In the genomic region with DNA sequence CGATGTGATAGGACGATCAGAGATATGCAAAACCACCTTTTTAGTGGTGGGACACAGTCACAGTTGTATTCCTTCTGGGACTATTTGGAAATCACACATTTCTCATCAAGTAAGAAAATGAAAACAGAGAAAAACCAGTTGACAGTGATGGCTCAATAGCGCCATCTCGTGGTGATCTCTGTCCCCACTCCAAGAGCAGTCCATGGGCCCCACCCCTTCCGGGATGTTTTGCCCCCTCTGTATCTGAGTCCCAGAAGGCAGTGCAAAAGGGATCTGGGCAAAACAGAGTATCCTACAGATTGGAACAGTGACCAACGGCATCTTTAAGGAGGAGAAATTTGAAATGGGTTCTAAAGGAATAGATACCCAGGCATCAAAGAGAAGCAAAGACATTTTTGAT, we compare ENCODE assay signal across 8 cellular contexts.
DNase-seq lines count a peak whose midpoint lies in the region; ATAC-seq, FAIRE-seq and TF ChIP-seq lines count a peak whose summit lies in the region.
"Not testable (repeated sequence)": the region's sequence is repeated elsewhere in the genome, so short reads cannot be mapped to it uniquely, and the experiment has no call there.

No MANE protein-coding gene starts in this region.

- not testable (repeated sequence) for H3K27ac ChIP-seq in H9 (ENCODE audit: insufficient read length, low read depth, low read length); Panc1 (ENCODE audit: low read length); H1 (ENCODE audit: low read depth, low read length); left lung; neural progenitor cell

- H3K4me3 Mint-ChIP-seq in H9; activated T-cell treated with anti-CD3 and anti-CD28 coated beads, Interleukin-2, amount 50 U/mL, for 72 hours; neural progenitor cell; type B pancreatic cell: not testable (repeated sequence)

- not testable (repeated sequence) for H4K5ac ChIP-seq in H9 (ENCODE audit: insufficient read length, low read depth, low read length); H1 (ENCODE audit: insufficient read length, low read depth, low read length)

- TF ChIP-seq RAD21 in H1 (IDR thresholded peaks at IDR 0.05 in 1 of 2, conservative IDR thresholded peaks at IDR 0.05 in 1 of 2; ENCODE audit: low read depth in 2 of 2, low read length in 2 of 2): not testable (repeated sequence)

- peak; percentile 95 for FAIRE-seq in H1 (lab: Jason Lieb, UNC)

- H4K20me1 ChIP-seq in H9 (ENCODE audit: control insufficient read depth, insufficient read depth, insufficient read length); H1 (replicated peaks in 1 of 2; ENCODE audit: control insufficient read depth in 1 of 2, insufficient read depth in 2 of 2, low read length in 2 of 2); neural progenitor cell (ENCODE audit: low read depth): not testable (repeated sequence)

- H2BK20ac ChIP-seq in H9 (ENCODE audit: low read depth, low read length, poor library complexity, severe bottlenecking); H1 (ENCODE audit: low read length): not testable (repeated sequence)

- POLR2A ChIA-PET in Panc1 (lab: Charles Lee); H1 (lab: Charles Lee; ENCODE audit: partially characterized antibody): not testable (repeated sequence)

- not testable (repeated sequence) for H2AFZ ChIP-seq in H9 (ENCODE audit: low read length); H1 (ENCODE audit: low read length); neural progenitor cell (replicated peaks)

- not testable (repeated sequence) for TF ChIP-seq POLR2A in H1 (IDR thresholded peaks at IDR 0.05; ENCODE audit: control extremely low read depth in 1 of 2, low read depth in 2 of 2, low read length in 2 of 2)

- not testable (repeated sequence) for H3K36me3 Mint-ChIP-seq in H9 (ENCODE audit: insufficient read depth in 1 of 3, low read depth in 3 of 3); activated T-cell treated with anti-CD3 and anti-CD28 coated beads, Interleukin-2, amount 50 U/mL, for 72 hours (ENCODE audit: insufficient read depth in 2 of 2); neural progenitor cell; type B pancreatic cell

- not testable (repeated sequence) for H3K4ac ChIP-seq in H9 (ENCODE audit: low read depth, low read length); H1 (replicated peaks; ENCODE audit: insufficient read length, low read depth, low read length)

- H2BK15ac ChIP-seq in H9 (ENCODE audit: low read depth, low read length); H1 (ENCODE audit: low read length): not testable (repeated sequence)

- WGBS in H9 (ENCODE audit: extremely low coverage, insufficient read length, low lambda C conversion rate): no CpG with 5 or more reads among the region's 6 CpGs
- 17% methylated on average over 2 of the region's 6 CpGs; no CpG with 5 or more reads in 1 of the 2 experiments for WGBS in H1 (ENCODE audit: extremely low coverage in 1 of 2, insufficient coverage in 1 of 2, insufficient read length in 1 of 2, insufficient replicate concordance in 2 of 2, low coverage in 1 of 2, low lambda C conversion rate in 2 of 2, missing lambda C conversion rate in 1 of 2), 2 experiments

- not testable (repeated sequence) for H3K79me2 ChIP-seq in H9 (ENCODE audit: insufficient read depth, low read length); H1 (ENCODE audit: control insufficient read depth in 1 of 2, insufficient read depth in 2 of 2, low read length in 2 of 2); neural progenitor cell (ENCODE audit: low read depth)

- not testable (repeated sequence) for H4K91ac ChIP-seq in H9 (ENCODE audit: insufficient read length, low read depth, low read length); H1 (replicated peaks; ENCODE audit: insufficient read length, low read length)

- not testable (repeated sequence) for H3K79me1 ChIP-seq in H9 (ENCODE audit: insufficient read depth, low read depth, low read length, poor library complexity, severe bottlenecking); H1 (ENCODE audit: low read depth, low read length)

- not testable (repeated sequence) for H2AK5ac ChIP-seq in H9 (ENCODE audit: insufficient read length, low read length); H1 (ENCODE audit: low read depth, low read length)

- intact Hi-C loops in Panc1 (cut with micrococcal nuclease; ENCODE audit: unreplicated experiment); left lung (cut with DNase I): not testable (repeated sequence)

- not testable (repeated sequence) for H3K4me1 Mint-ChIP-seq in H9; activated T-cell treated with anti-CD3 and anti-CD28 coated beads, Interleukin-2, amount 50 U/mL, for 72 hours (ENCODE audit: low read depth); neural progenitor cell; type B pancreatic cell (ENCODE audit: unreplicated experiment)

- ATAC-seq in Panc1: peak; percentile 74
- peak; percentile 49 to 52 for ATAC-seq in activated T-cell treated with anti-CD3 and anti-CD28 coated beads, Interleukin-2, amount 50 U/mL, for 72 hours (replicated peaks in 1 of 2)
- peak; percentile 69 for ATAC-seq in left lung

- H3F3A ChIP-seq in neural progenitor cell (ENCODE audit: low read depth): not testable (repeated sequence)

- H3K4me2 ChIP-seq in H9 (ENCODE audit: insufficient read depth, insufficient read length, low read length); H1 (ENCODE audit: insufficient read depth in 1 of 2, low read depth in 2 of 2, low read length in 2 of 2); neural progenitor cell: not testable (repeated sequence)

- DNase-seq in H9; Panc1 (ENCODE audit: low read depth, low spot score); activated T-cell treated with anti-CD3 and anti-CD28 coated beads, Interleukin-2, amount 50 U/mL, for 72 hours; H1 (ENCODE audit: low read depth in 1 of 2, low spot score in 2 of 2); left lung; neural progenitor cell (ENCODE audit: low spot score); type B pancreatic cell (ENCODE audit: extremely low spot score, unreplicated experiment): not testable (repeated sequence)

- H3K4me3 ChIP-seq in Panc1 (ENCODE audit: low read depth in 2 of 2, low read length in 2 of 2); H1 (ENCODE audit: extremely low read depth in 1 of 4, insufficient read depth in 2 of 4, low read depth in 3 of 4, low read length in 4 of 4); left lung; neural progenitor cell: not testable (repeated sequence)

- not testable (repeated sequence) for H3K4me1 ChIP-seq in H9 (ENCODE audit: insufficient read depth, low read length); Panc1 (ENCODE audit: control insufficient read depth, insufficient read depth, low read length); H1 (replicated peaks in 1 of 4; ENCODE audit: control insufficient read depth in 3 of 4, insufficient read depth in 4 of 4, low read length in 3 of 4); left lung; neural progenitor cell

- not testable (repeated sequence) for TF ChIP-seq EP300 in H1 (IDR thresholded peaks at IDR 0.05; ENCODE audit: borderline replicate concordance in 1 of 2, low read depth in 2 of 2, low read length in 2 of 2)

- H3K27me3 ChIP-seq in H9 (ENCODE audit: insufficient read depth, low read length); Panc1 (ENCODE audit: control insufficient read depth, insufficient read depth, low read length); H1 (replicated peaks in 1 of 4; ENCODE audit: control insufficient read depth in 3 of 4, extremely low read depth in 1 of 4, insufficient read depth in 3 of 4, low read length in 3 of 4); left lung; neural progenitor cell: not testable (repeated sequence)

- in situ Hi-C loops in Panc1 (cut with HindIII; ENCODE audit: low pct_unique_long_range_greater_than_20kb, low sequenced_read_pairs): not testable (repeated sequence)

- H3K18ac ChIP-seq in H9 (ENCODE audit: insufficient read length, low read depth, low read length); H1 (ENCODE audit: extremely low read depth, low read length): not testable (repeated sequence)

- H3K9me3 Mint-ChIP-seq in H9; activated T-cell treated with anti-CD3 and anti-CD28 coated beads, Interleukin-2, amount 50 U/mL, for 72 hours; neural progenitor cell; type B pancreatic cell: not testable (repeated sequence)

- H3K9ac ChIP-seq in H9 (ENCODE audit: extremely low read depth, insufficient read length, low read length); H1 (replicated peaks in 1 of 4; ENCODE audit: extremely low read depth in 1 of 4, low read depth in 3 of 4, low read length in 3 of 4); neural progenitor cell: not testable (repeated sequence)

- not testable (repeated sequence) for H2BK120ac ChIP-seq in H9 (ENCODE audit: low read depth, low read length, poor library complexity, severe bottlenecking); H1 (replicated peaks; ENCODE audit: low read depth, low read length)

- not testable (repeated sequence) for H3K36me3 ChIP-seq in Panc1 (ENCODE audit: control insufficient read depth, insufficient read depth, low read length); H1 (ENCODE audit: control insufficient read depth in 2 of 4, insufficient read depth in 4 of 4, low read length in 3 of 4); left lung; neural progenitor cell

- H3K56ac ChIP-seq in H9 (ENCODE audit: insufficient read length, low read depth, low read length); H1 (replicated peaks; ENCODE audit: insufficient read length, low read depth, low read length): not testable (repeated sequence)

- H3K9me3 ChIP-seq in H9 (ENCODE audit: control insufficient read depth, low read depth, low read length); Panc1 (ENCODE audit: control insufficient read depth, insufficient read depth, low read depth, low read length); H1 (ENCODE audit: insufficient read depth in 2 of 2, low read depth in 1 of 2, low read length in 1 of 2); left lung; neural progenitor cell (ENCODE audit: low read depth): not testable (repeated sequence)

- H4K8ac ChIP-seq in H9 (replicated peaks; ENCODE audit: insufficient read length, low read depth, low read length); H1 (ENCODE audit: extremely low read depth, insufficient read depth, low read length): not testable (repeated sequence)

- not testable (repeated sequence) for H3K14ac ChIP-seq in H9 (ENCODE audit: insufficient read depth, low read length); H1 (ENCODE audit: insufficient read length)

- CTCF ChIA-PET in Panc1 (lab: Charles Lee); H1 (lab: Charles Lee; ENCODE audit: partially characterized antibody): not testable (repeated sequence)

- H3K23ac ChIP-seq in H9 (ENCODE audit: insufficient read length, low read depth, low read length); H1 (ENCODE audit: insufficient read length): not testable (repeated sequence)

- H3K23me2 ChIP-seq in H9 (ENCODE audit: insufficient read length, low read depth, low read length, poor library complexity, severe bottlenecking); H1 (ENCODE audit: low read depth, low read length): not testable (repeated sequence)

- TF ChIP-seq CTCF in GM12873 (IDR thresholded peaks at IDR 0.05; ENCODE audit: insufficient read depth, low read depth, low read length, missing control alignments) (peak; percentile 16), H9 (conservative IDR thresholded peaks at IDR 0.05) (0 out of 3 replicates have a peak, but pooled peaks have one; percentile 23), left lung (IDR thresholded peaks at IDR 0.05) (peak in 1 of 2 donors; percentile 9), neural progenitor cell (IDR thresholded peaks at IDR 0.05) (peak; percentile 23), type B pancreatic cell (conservative IDR thresholded peaks at IDR 0.05) (peak; percentile 47)
- TF ChIP-seq CTCF in Panc1 (IDR thresholded peaks at IDR 0.05); H1 (IDR thresholded peaks at IDR 0.05; ENCODE audit: control extremely low read depth in 1 of 3, insufficient read depth in 1 of 3, low read depth in 1 of 3, low read length in 3 of 3): not testable (repeated sequence)

- not testable (repeated sequence) for H3T11ph ChIP-seq in H9 (ENCODE audit: low read length)

- BruUV-seq in Panc1 (replicated peaks; lab: Mats Ljungman, UMichigan): not testable (repeated sequence)

- H2BK12ac ChIP-seq in H9 (ENCODE audit: insufficient read length, low read depth, low read length); H1 (ENCODE audit: low read depth, low read length): not testable (repeated sequence)

- not testable (repeated sequence) for H2BK5ac ChIP-seq in H9 (ENCODE audit: insufficient read length, low read length); H1 (ENCODE audit: low read depth, low read length)

- not testable (repeated sequence) for H3K27ac Mint-ChIP-seq in H9; activated T-cell treated with anti-CD3 and anti-CD28 coated beads, Interleukin-2, amount 50 U/mL, for 72 hours; neural progenitor cell; type B pancreatic cell

- H3K27me3 Mint-ChIP-seq in H9 (ENCODE audit: low read depth); activated T-cell treated with anti-CD3 and anti-CD28 coated beads, Interleukin-2, amount 50 U/mL, for 72 hours (ENCODE audit: low read depth); neural progenitor cell (ENCODE audit: insufficient read depth, low read depth); type B pancreatic cell: not testable (repeated sequence)
